In the genomic region with DNA sequence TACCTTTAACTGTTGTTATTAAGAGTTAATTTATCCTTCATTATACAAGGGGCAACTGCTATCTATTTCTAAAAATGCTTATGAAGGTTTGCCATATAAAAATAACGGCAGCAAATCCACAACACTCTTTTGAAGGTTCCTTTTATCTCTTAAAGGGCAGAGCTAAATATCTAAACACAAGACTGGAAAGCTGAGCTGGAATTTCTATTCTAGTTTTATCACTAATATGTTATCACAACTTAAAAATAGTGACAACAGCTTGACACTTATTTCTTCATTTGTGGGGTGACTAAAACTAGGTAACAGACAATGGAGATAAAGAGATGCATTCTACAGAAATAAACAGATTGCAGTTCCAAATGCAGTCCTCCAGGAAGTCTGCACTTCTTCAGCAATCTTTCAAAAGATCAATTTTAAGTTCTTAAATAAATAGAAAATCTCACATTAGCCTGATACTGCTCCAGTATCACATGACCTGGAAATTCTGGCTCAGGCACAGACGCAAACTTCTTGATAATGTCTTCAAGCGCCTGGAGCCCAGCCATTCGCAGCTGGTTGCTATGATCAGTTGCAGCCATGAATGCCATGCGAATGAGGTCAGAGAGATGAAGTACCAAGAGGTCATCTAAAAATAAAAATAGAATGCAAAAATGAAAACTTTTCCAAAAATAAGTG, we compare ENCODE assay signal across 11 cellular contexts. TPM values are rescaled to one million over a fixed set of nuclear protein-coding genes. Genes with fewer than 3 reads are reported as not detected.
DNase-seq lines count a peak whose midpoint lies in the region; ATAC-seq, FAIRE-seq and TF ChIP-seq lines count a peak whose summit lies in the region.
"Had no signal": no experiment of that assay in that cellular context is flagged by ENCODE, and none has a peak within 500 bp of the region (broad histone marks: within the 10 kb centered on the region; RNA-seq: fewer than 3 reads in every experiment).

No MANE protein-coding gene starts in this region.

- TF ChIP-seq CTCF in A549 (IDR thresholded peaks at IDR 0.05) (no peak), Peyer's patch (IDR thresholded peaks at IDR 0.05) (no peak), osteoblast (IDR thresholded peaks at IDR 0.05; ENCODE audit: extremely low read depth, low read depth, low read length) (no peak), MM.1S (IDR thresholded peaks at IDR 0.05; ENCODE audit: low read length) (no peak)

- peak; percentile 7 for FAIRE-seq in A549 (lab: Jason Lieb, UNC)
- FAIRE-seq: K562 had no signal

- DNase-seq in A549 (ENCODE audit: low read depth in 1 of 2, low spot score in 1 of 2) (no peak), Peyer's patch (peak in 2 of 3 donors; percentile 29 to 59), Right ventricle myocardium inferior (ENCODE audit: missing footprints) (peak; percentile 86), osteoblast (ENCODE audit: insufficient read length, low spot score, missing footprints) (peak; percentile 27), superior temporal gyrus (ENCODE audit: extremely low spot score) (no peak), D341Med (ENCODE audit: low spot score) (no peak), MM.1S (no peak)

- H3K9ac ChIP-seq in MM.1S (ENCODE audit: low read length) = no peak overlapping the region

- TF ChIP-seq EP300 in A549 (IDR thresholded peaks at IDR 0.05) = no peak

- no peaks in the 10 kb centered on the region for H3K9me3 ChIP-seq in A549
- H3K9me3 ChIP-seq in Peyer's patch = no peaks in the 10 kb centered on the region
- H3K9me3 ChIP-seq in osteoblast (ENCODE audit: low read depth, low read length) = no peaks in the 10 kb centered on the region
- no peaks in the 10 kb centered on the region for H3K9me3 ChIP-seq in MM.1S (replicated peaks; ENCODE audit: insufficient read depth, low read length)
- H3K9me3 ChIP-seq: breast epithelium, neutrophil had no signal

- TF ChIP-seq POLR2A in A549 (IDR thresholded peaks at IDR 0.05; ENCODE audit: low read length) (no peak), Peyer's patch (IDR thresholded peaks at IDR 0.05) (no peak)

- H3K36me3 ChIP-seq in Peyer's patch = peaks cover 0 to 74% (median 0%) of the 10 kb centered on the region in 3 donors
- peaks cover 32% of the 10 kb centered on the region for H3K36me3 ChIP-seq in osteoblast (ENCODE audit: insufficient read depth, low read length)
- peaks cover 8% of the 10 kb centered on the region; the same call in 1 of the 2 replicates for H3K36me3 ChIP-seq in MM.1S (replicated peaks; ENCODE audit: insufficient read depth, low read length)

- H3K4me3 ChIP-seq in A549 = no peak overlapping the region
- no peak overlapping the region for H3K4me3 ChIP-seq in Peyer's patch
- H3K4me3 ChIP-seq in osteoblast (ENCODE audit: insufficient read depth, low read length) = no peak overlapping the region
- no peak overlapping the region for H3K4me3 ChIP-seq in MM.1S (ENCODE audit: low read length)
- H3K4me3 ChIP-seq: breast epithelium, K562 had no signal

- no peak for ATAC-seq in A549
- ATAC-seq in Right ventricle myocardium inferior = peak; percentile 90
- no peak for ATAC-seq in HG03095 (IDR thresholded peaks at IDR 0.05; ENCODE audit: unreplicated experiment)
- ATAC-seq: K562 had no signal

- H3K27me3 ChIP-seq in Peyer's patch = no peaks in the 10 kb centered on the region
- no peaks in the 10 kb centered on the region for H3K27me3 ChIP-seq in osteoblast (ENCODE audit: insufficient read depth, low read length)
- no peaks in the 10 kb centered on the region for H3K27me3 ChIP-seq in MM.1S (replicated peaks; ENCODE audit: insufficient read depth, low read length)
- H3K27me3 ChIP-seq: breast epithelium, neutrophil had no signal

- H3K4me2 ChIP-seq in A549 = no peak overlapping the region
- peak overlapping the region; percentile 11 for H3K4me2 ChIP-seq in osteoblast (ENCODE audit: insufficient read depth, low read length)
- H3K4me2 ChIP-seq in MM.1S (ENCODE audit: low read depth, low read length) = no peak overlapping the region

- intact Hi-C loops in Right ventricle myocardium inferior (cut with DNase I) = loop anchor here (10.0 kb wide), 1 partner anchor 236 kb away; no protein-coding TSS in a partner anchor

- H3F3A ChIP-seq in MM.1S (ENCODE audit: insufficient read depth, low read length) = no peaks in the 10 kb centered on the region

- WGBS in A549 (ENCODE audit: missing lambda C conversion rate) = 92% methylated on average over 5 of the region's 5 CpGs

- H3K27ac ChIP-seq in A549 (no peak overlapping the region), Peyer's patch (peak overlapping the region in 1 of 4 donors; percentile 6), osteoblast (ENCODE audit: low read depth, low read length) (peak overlapping the region; percentile 76), MM.1S (ENCODE audit: low read length) (no peak overlapping the region)
- H3K27ac ChIP-seq: neutrophil had no signal

- no peak overlapping the region for H2AFZ ChIP-seq in osteoblast (ENCODE audit: low read length)
- no peak overlapping the region for H2AFZ ChIP-seq in MM.1S (ENCODE audit: low read length)

- no peaks in the 10 kb centered on the region for H3K9me2 ChIP-seq in MM.1S (replicated peaks; ENCODE audit: insufficient read depth, low read length)

- POLR2A ChIA-PET in A549 (lab: Yijun Ruan, JAX) = no interaction called here

- CTCF ChIA-PET in A549 (lab: Yijun Ruan, JAX) = no interaction called here

- H3K4me1 ChIP-seq in A549 = no peaks in the 10 kb centered on the region
- no peaks in the 10 kb centered on the region for H3K4me1 ChIP-seq in Peyer's patch
- peaks cover 12% of the 10 kb centered on the region for H3K4me1 ChIP-seq in osteoblast (ENCODE audit: insufficient read depth, low read length)
- H3K4me1 ChIP-seq in MM.1S (ENCODE audit: low read length) = no peaks in the 10 kb centered on the region
- H3K4me1 ChIP-seq: breast epithelium had no signal

- TF ChIP-seq RAD21 in A549 (conservative IDR thresholded peaks at IDR 0.05 in 1 of 2, IDR thresholded peaks at IDR 0.05 in 1 of 2) = no peak

- H3K79me2 ChIP-seq in osteoblast (ENCODE audit: insufficient read depth, low read length) (no peaks in the 10 kb centered on the region), MM.1S (ENCODE audit: low read length) (no peaks in the 10 kb centered on the region)

- H4K20me1 ChIP-seq in osteoblast (ENCODE audit: insufficient read depth, low read length) = no peaks in the 10 kb centered on the region
- H4K20me1 ChIP-seq in MM.1S (ENCODE audit: insufficient read depth, low read length) = no peaks in the 10 kb centered on the region

TF ChIP-seq in A549, 52 proteins besides CTCF, POLR2A, EP300 and RAD21:
- TF ChIP-seq KDM1A (IDR thresholded peaks at IDR 0.05; ENCODE audit: low read depth) = no peak

RNA-seq across cellular contexts. Expression of a gene that starts 54.0 kb away (rescaled TPM):
- polyA plus RNA-seq in A549 (2011; rRNA removed) (31.8 and 36.0 TPM in 2 replicates), A549 (2017; fragmentation: RNase III; extraction: RNeasy Plus Mini Kit Qiagen cat#74134 plus additional on column Dnase treatment) (13.1 to 13.9 TPM (median 13.2 TPM) in 3 replicates)
- 6.3 and 7.4 TPM in 2 replicates for polyA plus RNA-seq in A549 (2012; cell fraction: cytosol; rRNA removed)
- 4.0 and 4.1 TPM in 2 replicates for polyA plus RNA-seq in A549 (2012; cell fraction: nucleus; rRNA removed)
- 34.3 and 34.9 TPM in 2 replicates for polyA minus RNA-seq in A549 (2011; rRNA and poly(A)+ RNA removed)
- total RNA-seq in Peyer's patch (10 to 100 TPM; 15.7 to 26.1 (median 24.0) TPM), Right ventricle myocardium inferior (39.8 TPM), osteoblast (21.4 and 25.0 TPM in 2 replicates)

Comparison
In these comparisons a context has a peak if more than half of its experiments do, and no peak if none do; other contexts are left out.
1. DNase-seq: peak in Peyer's patch (2 of 3), Right ventricle myocardium inferior (single experiment) and osteoblast (single experiment); none in A549 (0 of 2), superior temporal gyrus (single experiment), D341Med (single experiment) and MM.1S (single experiment).